Comparison of ENCODE assay signal across 1 cellular context in genomic region chr5:62412549-62413329, GRCh38.
A peak's percentile ranks its signal among the peaks of the same experiment; 100 is the strongest.
TF ChIP-seq lines count a peak whose summit lies in the region.

Gene IPO11 (plus strand): TSS chr5:62412763. CDS start chr5:62437280, 24,517 bp downstream.

TF ChIP-seq in HepG2, 621 proteins besides CTCF, POLR2A, EP300 and RAD21 (continued from another document and continues in another):
- TF ChIP-seq ZNF142 (CRISPR knock-in tag; IDR thresholded peaks at IDR 0.05) (no peak), ZNF784 (CRISPR knock-in tag; IDR thresholded peaks at IDR 0.05; ENCODE audit: borderline replicate concordance) (0 out of 2 replicates have a peak, but pooled peaks have one; percentile 57), NR3C1 (CRISPR knock-in tag; IDR thresholded peaks at IDR 0.05) (no peak), NR2F6 (IDR thresholded peaks at IDR 0.05) (no peak), NR2F6 (CRISPR knock-in tag; IDR thresholded peaks at IDR 0.05) (no peak), EED (CRISPR knock-in tag; IDR thresholded peaks at IDR 0.05) (no peak), TOE1 (CRISPR knock-in tag; IDR thresholded peaks at IDR 0.05) (no peak), SOX5 (CRISPR knock-in tag; IDR thresholded peaks at IDR 0.05; ENCODE audit: borderline replicate concordance) (peak; percentile 22; the same call in 1 of the 2 replicates), RORA (CRISPR knock-in tag; IDR thresholded peaks at IDR 0.05) (no peak), ZNF562 (CRISPR knock-in tag; IDR thresholded peaks at IDR 0.05; ENCODE audit: borderline replicate concordance) (no peak), ZNF34 (CRISPR knock-in tag; IDR thresholded peaks at IDR 0.05; ENCODE audit: borderline replicate concordance) (no peak), ADNP (CRISPR knock-in tag; IDR thresholded peaks at IDR 0.05) (no peak), MAZ (IDR thresholded peaks at IDR 0.05; ENCODE audit: borderline replicate concordance, low read depth, low read length) (no peak), MAZ (CRISPR knock-in tag; IDR thresholded peaks at IDR 0.05; ENCODE audit: low read depth) (peak; percentile 83), GPN1 (CRISPR knock-in tag; IDR thresholded peaks at IDR 0.05; ENCODE audit: borderline replicate concordance) (no peak), CAMTA2 (CRISPR knock-in tag; IDR thresholded peaks at IDR 0.05; ENCODE audit: borderline replicate concordance) (no peak), ZNF644 (CRISPR knock-in tag; IDR thresholded peaks at IDR 0.05; ENCODE audit: low read depth) (no peak), JUNB (CRISPR knock-in tag; IDR thresholded peaks at IDR 0.05; ENCODE audit: borderline replicate concordance) (no peak; the same call in 1 of the 2 replicates), ELF4 (CRISPR knock-in tag; IDR thresholded peaks at IDR 0.05; ENCODE audit: borderline replicate concordance) (no peak), ZBTB3 (CRISPR knock-in tag; IDR thresholded peaks at IDR 0.05; ENCODE audit: borderline replicate concordance, low read depth) (peak; percentile 63; the same call in 1 of the 2 replicates), ZHX2 (IDR thresholded peaks at IDR 0.05; ENCODE audit: low read depth) (peak; percentile 91), ZHX2 (CRISPR knock-in tag; IDR thresholded peaks at IDR 0.05; ENCODE audit: borderline replicate concordance) (no peak), KMT2A (CRISPR knock-in tag; IDR thresholded peaks at IDR 0.05) (peak; percentile 98), ARNT2 (CRISPR knock-in tag; IDR thresholded peaks at IDR 0.05; ENCODE audit: low read depth) (no peak; the same call in 1 of the 2 replicates), ZSCAN22 (CRISPR knock-in tag; IDR thresholded peaks at IDR 0.05) (no peak), CEBPB (IDR thresholded peaks at IDR 0.05; ENCODE audit: borderline replicate concordance, low read depth, low read length) (peak; percentile 35; the same call in 1 of the 2 replicates), RBAK (CRISPR knock-in tag; IDR thresholded peaks at IDR 0.05) (no peak), CHD4 (IDR thresholded peaks at IDR 0.05; ENCODE audit: borderline replicate concordance, low read length) (no peak), HINFP (CRISPR knock-in tag; IDR thresholded peaks at IDR 0.05; ENCODE audit: low read depth) (peak; percentile 49; the same call in 1 of the 2 replicates), SNAI1 (CRISPR knock-in tag; IDR thresholded peaks at IDR 0.05; ENCODE audit: borderline replicate concordance) (no peak), NFKBIZ (CRISPR knock-in tag; IDR thresholded peaks at IDR 0.05) (peak; percentile 18; the same call in 1 of the 2 replicates), DZIP1 (CRISPR knock-in tag; IDR thresholded peaks at IDR 0.05) (no peak), HNRNPK (IDR thresholded peaks at IDR 0.05; ENCODE audit: low read depth, low read length, poor library complexity, severe bottlenecking) (no peak), ZUFSP (CRISPR knock-in tag; IDR thresholded peaks at IDR 0.05; ENCODE audit: borderline replicate concordance) (no peak), BHLHE40 (IDR thresholded peaks at IDR 0.05; ENCODE audit: low read length) (no peak), PLRG1 (conservative IDR thresholded peaks at IDR 0.05) (no peak), CSRNP2 (CRISPR knock-in tag; conservative IDR thresholded peaks at IDR 0.05; ENCODE audit: low read depth) (no peak), ZNF10 (CRISPR knock-in tag; IDR thresholded peaks at IDR 0.05; ENCODE audit: borderline replicate concordance, low read depth) (no peak), TIGD3 (CRISPR knock-in tag; IDR thresholded peaks at IDR 0.05; ENCODE audit: borderline replicate concordance) (no peak), ZMYM2 (CRISPR knock-in tag; IDR thresholded peaks at IDR 0.05) (no peak), SATB2 (CRISPR knock-in tag; IDR thresholded peaks at IDR 0.05) (no peak)
